ENCODE assay signal across 1 cellular context in genomic region chr1:92029241-92029922, GRCh38.
TF ChIP-seq lines count a peak whose summit lies in the region.

No MANE protein-coding gene starts in this region.

TF ChIP-seq in SK-N-SH, 30 proteins besides CTCF, POLR2A, EP300 and RAD21 (continued from another document):
- TF ChIP-seq PBX3 (IDR thresholded peaks at IDR 0.05) (no peak), GABPA (IDR thresholded peaks at IDR 0.05; ENCODE audit: low read depth) (no peak), FOXJ3 (CRISPR knock-in tag; IDR thresholded peaks at IDR 0.05) (no peak), NRF1 (IDR thresholded peaks at IDR 0.05; ENCODE audit: low read depth, low read length) (no peak), CHD2 (IDR thresholded peaks at IDR 0.05; ENCODE audit: low read length, partially characterized antibody) (no peak), SMC3 (IDR thresholded peaks at IDR 0.05; ENCODE audit: low read depth, low read length) (no peak), MXI1 (IDR thresholded peaks at IDR 0.05; ENCODE audit: low read depth, low read length) (no peak), YY1 (IDR thresholded peaks at IDR 0.05; ENCODE audit: low read depth) (no peak), FOXM1 (IDR thresholded peaks at IDR 0.05; ENCODE audit: low read depth) (no peak), JUND (IDR thresholded peaks at IDR 0.05) (no peak)
- TF ChIP-seq, protein P1, sequence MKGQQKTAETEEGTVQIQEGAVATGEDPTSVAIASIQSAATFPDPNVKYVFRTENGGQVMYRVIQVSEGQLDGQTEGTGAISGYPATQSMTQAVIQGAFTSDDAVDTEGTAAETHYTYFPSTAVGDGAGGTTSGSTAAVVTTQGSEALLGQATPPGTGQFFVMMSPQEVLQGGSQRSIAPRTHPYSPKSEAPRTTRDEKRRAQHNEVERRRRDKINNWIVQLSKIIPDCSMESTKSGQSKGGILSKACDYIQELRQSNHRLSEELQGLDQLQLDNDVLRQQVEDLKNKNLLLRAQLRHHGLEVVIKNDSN (IDR thresholded peaks at IDR 0.05; ENCODE audit: borderline replicate concordance, low read depth): no peak
- TF ChIP-seq, protein P2, sequence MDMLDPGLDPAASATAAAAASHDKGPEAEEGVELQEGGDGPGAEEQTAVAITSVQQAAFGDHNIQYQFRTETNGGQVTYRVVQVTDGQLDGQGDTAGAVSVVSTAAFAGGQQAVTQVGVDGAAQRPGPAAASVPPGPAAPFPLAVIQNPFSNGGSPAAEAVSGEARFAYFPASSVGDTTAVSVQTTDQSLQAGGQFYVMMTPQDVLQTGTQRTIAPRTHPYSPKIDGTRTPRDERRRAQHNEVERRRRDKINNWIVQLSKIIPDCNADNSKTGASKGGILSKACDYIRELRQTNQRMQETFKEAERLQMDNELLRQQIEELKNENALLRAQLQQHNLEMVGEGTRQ (IDR thresholded peaks at IDR 0.05; ENCODE audit: borderline replicate concordance, low read depth, low read length): no peak
- TF ChIP-seq, protein P3, sequence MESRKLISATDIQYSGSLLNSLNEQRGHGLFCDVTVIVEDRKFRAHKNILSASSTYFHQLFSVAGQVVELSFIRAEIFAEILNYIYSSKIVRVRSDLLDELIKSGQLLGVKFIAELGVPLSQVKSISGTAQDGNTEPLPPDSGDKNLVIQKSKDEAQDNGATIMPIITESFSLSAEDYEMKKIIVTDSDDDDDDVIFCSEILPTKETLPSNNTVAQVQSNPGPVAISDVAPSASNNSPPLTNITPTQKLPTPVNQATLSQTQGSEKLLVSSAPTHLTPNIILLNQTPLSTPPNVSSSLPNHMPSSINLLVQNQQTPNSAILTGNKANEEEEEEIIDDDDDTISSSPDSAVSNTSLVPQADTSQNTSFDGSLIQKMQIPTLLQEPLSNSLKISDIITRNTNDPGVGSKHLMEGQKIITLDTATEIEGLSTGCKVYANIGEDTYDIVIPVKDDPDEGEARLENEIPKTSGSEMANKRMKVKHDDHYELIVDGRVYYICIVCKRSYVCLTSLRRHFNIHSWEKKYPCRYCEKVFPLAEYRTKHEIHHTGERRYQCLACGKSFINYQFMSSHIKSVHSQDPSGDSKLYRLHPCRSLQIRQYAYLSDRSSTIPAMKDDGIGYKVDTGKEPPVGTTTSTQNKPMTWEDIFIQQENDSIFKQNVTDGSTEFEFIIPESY (IDR thresholded peaks at IDR 0.05; ENCODE audit: borderline replicate concordance, low read depth): no peak
